Comparison of ENCODE assay signal across 11 cellular contexts in the genomic region with DNA sequence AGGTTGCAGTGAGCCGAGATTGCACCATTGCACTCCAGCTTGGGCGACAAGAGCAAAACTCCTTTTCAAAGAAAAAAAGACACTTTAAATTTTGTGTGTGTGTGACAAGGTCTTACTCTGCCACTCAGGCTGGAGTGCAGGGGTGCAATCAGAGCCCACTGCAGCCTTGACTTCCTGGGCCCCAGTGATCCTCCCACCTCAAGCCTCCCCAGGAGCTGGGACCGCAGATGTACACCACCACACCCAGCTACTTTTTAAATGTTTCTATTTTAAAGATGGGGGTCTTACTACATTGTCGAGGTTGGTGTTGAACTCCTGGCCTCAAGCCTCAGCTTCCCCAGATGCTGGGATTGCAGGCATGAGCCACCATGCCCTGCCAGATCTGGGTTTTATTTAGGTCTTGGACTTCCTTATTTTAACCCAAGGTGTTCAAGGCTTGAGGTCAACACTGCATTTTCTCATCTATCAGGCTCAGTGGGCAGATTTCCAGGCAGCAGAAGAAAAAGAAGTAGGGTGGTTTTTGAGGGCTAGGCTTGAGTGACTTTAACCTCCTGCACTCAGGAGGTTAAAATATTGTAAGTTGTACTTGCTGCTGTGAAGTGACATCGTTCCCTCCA.
DNase-seq lines count a peak whose midpoint lies in the region; ATAC-seq and TF ChIP-seq lines count a peak whose summit lies in the region.
"Had no signal": no experiment of that assay in that cellular context is flagged by ENCODE, and none has a peak within 500 bp of the region (broad histone marks: within the 10 kb centered on the region; RNA-seq: fewer than 3 reads in every experiment).

No MANE protein-coding gene starts in this region.

- DNase-seq in coronary artery (ENCODE audit: low spot score) (peak; percentile 19), DMS79 (lab: John Stamatoyannopoulos, UW) (no peak), activated gamma-delta T cell treated with Interleukin-2 at 50 U/mL for 16 hours (no peak), DMS79 treated with DMSO at 0.1 percent for 48 hours (lab: John Stamatoyannopoulos, UW) (no peak)
- no peak for DNase-seq in stimulated activated naive CD4-positive, alpha-beta T cell treated with Interleukin-2 at 50 U/mL for 16 hours (lab: John Stamatoyannopoulos, UW)
- DNase-seq: NCI-H69, substantia nigra had no signal

- no peak for TF ChIP-seq CTCF in coronary artery (IDR thresholded peaks at IDR 0.05)

- H3K27ac ChIP-seq in coronary artery = no peak overlapping the region
- H3K27ac ChIP-seq: dorsolateral prefrontal cortex had no signal

- H3K4me3 ChIP-seq in coronary artery = no peak overlapping the region
- H3K4me3 ChIP-seq: dorsolateral prefrontal cortex had no signal

- peak; percentile 51 for ATAC-seq in GM18499 (IDR thresholded peaks at IDR 0.05; ENCODE audit: insufficient read depth, unreplicated experiment)
- ATAC-seq in GM21360 (IDR thresholded peaks at IDR 0.05; ENCODE audit: unreplicated experiment) = peak; percentile 59
- ATAC-seq in HG03442 (IDR thresholded peaks at IDR 0.05; ENCODE audit: unreplicated experiment) = peak; percentile 63
